In genomic region chr10:74021248-74022055, GRCh38 we compare ENCODE assay signal across 10 cellular contexts. TPM values are rescaled to one million over a fixed set of nuclear protein-coding genes. Genes with fewer than 3 reads are reported as not detected.
DNase-seq lines count a peak whose midpoint lies in the region; ATAC-seq and TF ChIP-seq lines count a peak whose summit lies in the region.
"Had no signal": no experiment of that assay in that cellular context is flagged by ENCODE, and none has a peak within 500 bp of the region (broad histone marks: within the 10 kb centered on the region; RNA-seq: fewer than 3 reads in every experiment).

No MANE protein-coding gene starts in this region.

- CTCF ChIA-PET in CD4-positive, alpha-beta memory T cell (lab: Charles Lee; ENCODE audit: partially characterized antibody) = interaction anchor here (1.0 to 2.2 kb wide), 6 partner anchors 8 to 81 kb away, joined by 3 to 8 read pairs (median 4); no protein-coding TSS in a partner anchor

- no peak for ATAC-seq in upper lobe of right lung

- no peaks in the 10 kb centered on the region for H3K9me3 ChIP-seq in CD4-positive, alpha-beta memory T cell (ENCODE audit: control insufficient read depth in 1 of 2, low read length in 2 of 2)
- H3K9me3 ChIP-seq in neutrophil (no peaks in the 10 kb centered on the region), upper lobe of right lung (no peaks in the 10 kb centered on the region), WERI-Rb-1 (ENCODE audit: severe bottlenecking) (no peaks in the 10 kb centered on the region)

- intact Hi-C loops in CD4-positive, alpha-beta memory T cell (cut with micrococcal nuclease) = no loop called here
- intact Hi-C loops in upper lobe of right lung (cut with DNase I) = no loop called here

- no peaks in the 10 kb centered on the region for H3K27me3 Mint-ChIP-seq in CD4-positive, alpha-beta memory T cell
- no peaks in the 10 kb centered on the region for H3K27me3 Mint-ChIP-seq in T-helper 2 cell treated with Interferon-gamma antibody and Interleukin-4, amounts not matched to agents 5 μg/mL and 100 μg/mL, for 36 hours (ENCODE audit: low read depth)

- H3K36me3 ChIP-seq in CD4-positive, alpha-beta memory T cell (ENCODE audit: insufficient read depth, low read length) = no peaks in the 10 kb centered on the region
- peaks cover 4% of the 10 kb centered on the region for H3K36me3 ChIP-seq in neutrophil
- H3K36me3 ChIP-seq in upper lobe of right lung = no peaks in the 10 kb centered on the region
- H3K36me3 ChIP-seq in WERI-Rb-1 = no peaks in the 10 kb centered on the region

- peaks cover 18 to 23% of the 10 kb centered on the region in 2 donors for H3K36me3 Mint-ChIP-seq in CD4-positive, alpha-beta memory T cell
- peaks cover 11% of the 10 kb centered on the region for H3K36me3 Mint-ChIP-seq in T-helper 2 cell treated with Interferon-gamma antibody and Interleukin-4, amounts not matched to agents 5 μg/mL and 100 μg/mL, for 36 hours (ENCODE audit: low read depth)

- H3K4me3 ChIP-seq in CD4-positive, alpha-beta memory T cell (ENCODE audit: low read length in 2 of 2) = no peak overlapping the region
- H3K4me3 ChIP-seq in cardiac fibroblast (replicated peaks in 1 of 2; ENCODE audit: low read depth in 2 of 2, low read length in 2 of 2) = no peak overlapping the region
- H3K4me3 ChIP-seq in neutrophil (ENCODE audit: low read depth in 1 of 2, low read length in 1 of 2) = no peak overlapping the region
- H3K4me3 ChIP-seq in upper lobe of right lung = no peak overlapping the region
- H3K4me3 ChIP-seq in WERI-Rb-1 (ENCODE audit: low read depth, low read length) = no peak overlapping the region

- H3K4me1 ChIP-seq in CD4-positive, alpha-beta memory T cell (ENCODE audit: insufficient read depth, low read length) = peaks cover 28% of the 10 kb centered on the region
- H3K4me1 ChIP-seq in neutrophil (ENCODE audit: control insufficient read depth in 1 of 2, insufficient read depth in 1 of 2, low read depth in 1 of 2, low read length in 1 of 2) (peaks cover 28 to 53% of the 10 kb centered on the region in 2 experiments), upper lobe of right lung (peaks cover 31% of the 10 kb centered on the region)

- H3K27ac Mint-ChIP-seq in CD4-positive, alpha-beta memory T cell = peak overlapping the region in 6 of 7 donors; percentile 0 to 82 (median 61)
- no peak overlapping the region for H3K27ac Mint-ChIP-seq in T-helper 2 cell treated with Interferon-gamma antibody and Interleukin-4, amounts not matched to agents 5 μg/mL and 100 μg/mL, for 36 hours

- DNase-seq in CD4-positive, alpha-beta memory T cell = no peak
- DNase-seq in LHCN-M2 (ENCODE audit: low read depth) (peak; percentile 43), cardiac fibroblast (ENCODE audit: low read depth in 2 of 2) (peak; percentile 79 to 84), SIG-M5 (lab: John Stamatoyannopoulos, UW) (no peak), upper lobe of right lung (no peak), WERI-Rb-1 (no peak)
- no peak for DNase-seq in T-helper 2 cell treated with Interferon-gamma antibody and Interleukin-4, amounts not matched to agents 5 μg/mL and 100 μg/mL, for 36 hours (ENCODE audit: low spot score)
- DNase-seq: activated CD4-positive, alpha-beta T cell treated with anti-CD3 and anti-CD28 coated beads, Interleukin-2, amount 50 U/mL, for 1 hour had no signal

- POLR2A ChIA-PET in CD4-positive, alpha-beta memory T cell (lab: Charles Lee; ENCODE audit: partially characterized antibody) = interaction anchor here (1.2 to 3.1 kb wide), 3 partner anchors 10 to 24 kb away, joined by 3 to 8 read pairs (median 4); partner anchors contain the start of gene VCL

- H3K9me3 Mint-ChIP-seq in CD4-positive, alpha-beta memory T cell = no peaks in the 10 kb centered on the region
- H3K9me3 Mint-ChIP-seq in T-helper 2 cell treated with Interferon-gamma antibody and Interleukin-4, amounts not matched to agents 5 μg/mL and 100 μg/mL, for 36 hours = no peaks in the 10 kb centered on the region
- H3K9me3 Mint-ChIP-seq: neural crest cell had no signal

- H3K27me3 ChIP-seq in CD4-positive, alpha-beta memory T cell (ENCODE audit: insufficient read depth, low read length) = no peaks in the 10 kb centered on the region
- H3K27me3 ChIP-seq in neutrophil = no peaks in the 10 kb centered on the region
- no peaks in the 10 kb centered on the region for H3K27me3 ChIP-seq in upper lobe of right lung
- no peaks in the 10 kb centered on the region for H3K27me3 ChIP-seq in WERI-Rb-1 (ENCODE audit: insufficient read depth, low read depth, severe bottlenecking)

- H3K4me1 Mint-ChIP-seq in CD4-positive, alpha-beta memory T cell = peaks cover 34 to 73% (median 49%) of the 10 kb centered on the region in 4 donors
- H3K4me1 Mint-ChIP-seq in T-helper 2 cell treated with Interferon-gamma antibody and Interleukin-4, amounts not matched to agents 5 μg/mL and 100 μg/mL, for 36 hours (ENCODE audit: low read depth) = peaks cover 23% of the 10 kb centered on the region

- peak overlapping the region in 2 of 8 donors; percentile 4 to 7 for H3K4me3 Mint-ChIP-seq in CD4-positive, alpha-beta memory T cell
- H3K4me3 Mint-ChIP-seq in T-helper 2 cell treated with Interferon-gamma antibody and Interleukin-4, amounts not matched to agents 5 μg/mL and 100 μg/mL, for 36 hours = no peak overlapping the region
- H3K4me3 Mint-ChIP-seq: neural crest cell had no signal

- no peak overlapping the region for H3K27ac ChIP-seq in CD4-positive, alpha-beta memory T cell (ENCODE audit: low read depth, low read length)
- H3K27ac ChIP-seq in neutrophil (peak overlapping the region; percentile 63), upper lobe of right lung (no peak overlapping the region), WERI-Rb-1 (no peak overlapping the region)

- no peak for TF ChIP-seq CTCF in cardiac fibroblast (IDR thresholded peaks at IDR 0.05; ENCODE audit: low read depth, low read length)
- TF ChIP-seq CTCF in neutrophil (IDR thresholded peaks at IDR 0.05) = no peak
- TF ChIP-seq CTCF in upper lobe of right lung (IDR thresholded peaks at IDR 0.05) = no peak
- TF ChIP-seq CTCF in WERI-Rb-1 (IDR thresholded peaks at IDR 0.05; ENCODE audit: low read depth, low read length) = no peak

RNA-seq across cellular contexts. Expression of gene VCL, which starts 23.5 kb away (rescaled TPM):
- total RNA-seq in CD4-positive, alpha-beta memory T cell = 10 to 100 TPM; 29.6 TPM
- 10 to 100 TPM; 48.2 to 60.3 TPM for polyA plus RNA-seq in CD4-positive, alpha-beta memory T cell
- 147 and 163 TPM in 2 replicates for total RNA-seq in LHCN-M2 (2014; rRNA removed)
- polyA plus RNA-seq in LHCN-M2 (2012) = 124 TPM
- 148 TPM for total RNA-seq in upper lobe of right lung

Comparison
In these comparisons a context has a peak if more than half of its experiments do, and no peak if none do; other contexts are left out.
1. DNase-seq: peak in LHCN-M2 (single experiment) and cardiac fibroblast (2 of 2); none in CD4-positive, alpha-beta memory T cell (0 of 5), T-helper 2 cell treated with Interferon-gamma antibody and Interleukin-4, amounts not matched to agents 5 μg/mL and 100 μg/mL, for 36 hours (single experiment), SIG-M5 (single experiment), upper lobe of right lung (single experiment) and WERI-Rb-1 (single experiment).